Comparison of ENCODE assay signal across 1 cellular context in genomic region chr15:84716036-84716732, GRCh38.
A peak's percentile ranks its signal among the peaks of the same experiment; 100 is the strongest.
TF ChIP-seq lines count a peak whose summit lies in the region.

Gene SEC11A, minus strand, starts transcription at chr15:84716139. Its CDS starts 64 bp downstream, at chr15:84716075.

TF ChIP-seq in SK-N-SH, 30 proteins besides CTCF, POLR2A, EP300 and RAD21 (continued from another document):
- TF ChIP-seq REST (IDR thresholded peaks at IDR 0.05; ENCODE audit: low read depth, low read length): no peak
- no peak for TF ChIP-seq JUND (IDR thresholded peaks at IDR 0.05)
- no peak for TF ChIP-seq EZH2phosphoT487 (IDR thresholded peaks at IDR 0.05; ENCODE audit: borderline replicate concordance, low read depth)
- TF ChIP-seq FOXJ3 (CRISPR knock-in tag; IDR thresholded peaks at IDR 0.05): no peak
- no peak for TF ChIP-seq GATA2 (CRISPR knock-in tag; IDR thresholded peaks at IDR 0.05)
- 0 out of 2 replicates have a peak, but pooled peaks have one; percentile 35 for TF ChIP-seq TCF12 (IDR thresholded peaks at IDR 0.05)
- 0 out of 2 replicates have a peak, but pooled peaks have one; percentile 22 for TF ChIP-seq FOXM1 (IDR thresholded peaks at IDR 0.05; ENCODE audit: low read depth)
- peak; percentile 92 for TF ChIP-seq ELF1 (IDR thresholded peaks at IDR 0.05)
- peak; percentile 92 for TF ChIP-seq TAF1 (IDR thresholded peaks at IDR 0.05; ENCODE audit: borderline replicate concordance, low read depth, low read length)
- TF ChIP-seq MAX (IDR thresholded peaks at IDR 0.05; ENCODE audit: low read depth): peak; percentile 90
- peak; percentile 96 for TF ChIP-seq MXI1 (IDR thresholded peaks at IDR 0.05; ENCODE audit: low read depth, low read length)
- no peak; the same call in 1 of the 2 replicates for TF ChIP-seq IRF3 (IDR thresholded peaks at IDR 0.05; ENCODE audit: low read depth, low read length)
